In the genomic region with DNA sequence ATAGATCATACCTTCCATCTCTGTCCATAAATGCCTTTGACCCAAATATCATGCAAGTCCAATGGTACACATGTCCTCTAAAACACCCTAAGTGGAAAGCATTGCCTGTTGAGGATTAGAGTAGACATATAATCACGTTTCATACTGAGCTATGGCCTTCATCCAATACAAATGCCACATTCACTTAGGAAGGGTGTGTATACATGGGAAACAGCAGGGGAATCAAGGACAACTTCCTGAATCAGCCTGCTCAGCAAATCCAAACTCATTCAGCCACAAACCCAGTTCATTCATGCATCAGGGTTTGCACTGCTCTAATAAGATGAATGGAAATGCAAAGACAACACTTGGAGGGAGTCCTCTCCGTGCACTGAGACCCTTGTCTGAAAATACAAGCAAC, we compare ENCODE assay signal across 17 cellular contexts.
A peak's percentile ranks its signal among the peaks of the same experiment; 100 is the strongest.
DNase-seq lines count a peak whose midpoint lies in the region; ATAC-seq, FAIRE-seq and TF ChIP-seq lines count a peak whose summit lies in the region.
"Had no signal": no experiment of that assay in that cellular context is flagged by ENCODE, and none has a peak within 500 bp of the region (broad histone marks: within the 10 kb centered on the region; RNA-seq: fewer than 3 reads in every experiment).

No MANE protein-coding gene starts in this region.

- TF ChIP-seq POLR2A in H54 (IDR thresholded peaks at IDR 0.05; ENCODE audit: low read depth, low read length), result no peak

- 20 to 26% methylated on average over 2 of the region's 2 CpGs for WGBS in heart right ventricle, 2 donors

- H3K36me3 ChIP-seq in heart right ventricle, result no peaks in the 10 kb centered on the region
- H3K36me3 ChIP-seq: esophagus squamous epithelium, MG63, upper lobe of left lung had no signal

- no peaks in the 10 kb centered on the region for H3K9me3 ChIP-seq in heart right ventricle
- H3K9me3 ChIP-seq: esophagus squamous epithelium, MG63, upper lobe of left lung had no signal

- no peaks in the 10 kb centered on the region for H3K9me3 Mint-ChIP-seq in activated T-cell treated with anti-CD3 and anti-CD28 coated beads, Interleukin-2, amount 50 U/mL, for 72 hours
- H3K9me3 Mint-ChIP-seq: naive thymus-derived CD8-positive, alpha-beta T cell had no signal

- peak; percentile 36 for FAIRE-seq in RCC 7860 (lab: Jason Lieb, UNC)
- no peak for FAIRE-seq in H54 (lab: Jason Lieb, UNC)
- FAIRE-seq: HepG2 had no signal

- ATAC-seq in heart right ventricle (no peak), GM19397 (IDR thresholded peaks at IDR 0.05; ENCODE audit: unreplicated experiment) (no peak)
- ATAC-seq in activated T-cell treated with anti-CD3 and anti-CD28 coated beads, Interleukin-2, amount 50 U/mL, for 72 hours (replicated peaks in 1 of 2), result no peak
- ATAC-seq: HepG2; naive thymus-derived CD8-positive, alpha-beta T cell; T-helper 17 cell had no signal

- H3K27me3 Mint-ChIP-seq in activated T-cell treated with anti-CD3 and anti-CD28 coated beads, Interleukin-2, amount 50 U/mL, for 72 hours (ENCODE audit: low read depth), result peaks cover 27% of the 10 kb centered on the region

- no peak overlapping the region for H3K27ac ChIP-seq in heart right ventricle
- H3K27ac ChIP-seq: upper lobe of left lung had no signal

- no peaks in the 10 kb centered on the region for H3K36me3 Mint-ChIP-seq in activated T-cell treated with anti-CD3 and anti-CD28 coated beads, Interleukin-2, amount 50 U/mL, for 72 hours (ENCODE audit: insufficient read depth in 2 of 2)
- H3K36me3 Mint-ChIP-seq: naive thymus-derived CD8-positive, alpha-beta T cell had no signal

- peaks cover 5% of the 10 kb centered on the region for H3K4me1 Mint-ChIP-seq in activated T-cell treated with anti-CD3 and anti-CD28 coated beads, Interleukin-2, amount 50 U/mL, for 72 hours (ENCODE audit: low read depth)
- H3K4me1 Mint-ChIP-seq: T-helper 17 cell had no signal

- no peak overlapping the region for H3K27ac Mint-ChIP-seq in activated T-cell treated with anti-CD3 and anti-CD28 coated beads, Interleukin-2, amount 50 U/mL, for 72 hours
- H3K27ac Mint-ChIP-seq: naive thymus-derived CD8-positive, alpha-beta T cell; T-helper 17 cell had no signal

- H3K4me1 ChIP-seq in heart right ventricle, result peaks cover 0 to 13% (median 9%) of the 10 kb centered on the region in 9 donors
- H3K4me1 ChIP-seq: upper lobe of left lung had no signal

- H3K4me3 ChIP-seq in heart right ventricle, result no peak overlapping the region
- H3K4me3 ChIP-seq: esophagus squamous epithelium, MG63, upper lobe of left lung had no signal

- peak; percentile 2 for DNase-seq in NCI-H82 (lab: John Stamatoyannopoulos, UW)
- DNase-seq in NCI-H82 treated with DMSO at 0.1 percent for 48 hours (lab: John Stamatoyannopoulos, UW; ENCODE audit: unreplicated experiment), result no peak
- DNase-seq in RCC 7860 (ENCODE audit: low spot score), result no peak
- peak; percentile 41 for DNase-seq in kidney glomerular epithelial cell (lab: John Stamatoyannopoulos, UW)
- no peak for DNase-seq in heart right ventricle
- DNase-seq in activated T-cell treated with anti-CD3 and anti-CD28 coated beads, Interleukin-2, amount 50 U/mL, for 72 hours, result no peak
- DNase-seq in H54 (ENCODE audit: insufficient read length, low spot score), result no peak
- DNase-seq: activated CD4-positive, CD25-positive, alpha-beta regulatory T cell; esophagus squamous epithelium; MG63; naive thymus-derived CD8-positive, alpha-beta T cell; SHP77 treated with DMSO at 0.1 percent for 48 hours; stimulated activated naive CD4-positive, alpha-beta T cell treated with Interleukin-2 at 50 U/mL for 16 hours; T-helper 17 cell; upper lobe of left lung had no signal

- TF ChIP-seq CTCF in heart right ventricle (IDR thresholded peaks at IDR 0.05), result no peak

- no peak overlapping the region for H3K4me3 Mint-ChIP-seq in activated T-cell treated with anti-CD3 and anti-CD28 coated beads, Interleukin-2, amount 50 U/mL, for 72 hours
- H3K4me3 Mint-ChIP-seq: naive thymus-derived CD8-positive, alpha-beta T cell; T-helper 17 cell had no signal

- intact Hi-C loops in heart right ventricle (cut with DNase I), result no loop called here

- peaks cover 0 to 65% (median 43%) of the 10 kb centered on the region in 7 donors for H3K27me3 ChIP-seq in heart right ventricle
- H3K27me3 ChIP-seq: esophagus squamous epithelium, MG63, upper lobe of left lung had no signal

Comparison
In these comparisons a context has a peak if more than half of its experiments do, and no peak if none do; other contexts are left out.
1. DNase-seq: peak in NCI-H82 (single experiment) and kidney glomerular epithelial cell (single experiment); none in NCI-H82 treated with DMSO at 0.1 percent for 48 hours (single experiment), RCC 7860 (single experiment), heart right ventricle (0 of 2), activated T-cell treated with anti-CD3 and anti-CD28 coated beads, Interleukin-2, amount 50 U/mL, for 72 hours (0 of 2) and H54 (single experiment).